ENCODE assay signal across 26 cellular contexts in the genomic region with DNA sequence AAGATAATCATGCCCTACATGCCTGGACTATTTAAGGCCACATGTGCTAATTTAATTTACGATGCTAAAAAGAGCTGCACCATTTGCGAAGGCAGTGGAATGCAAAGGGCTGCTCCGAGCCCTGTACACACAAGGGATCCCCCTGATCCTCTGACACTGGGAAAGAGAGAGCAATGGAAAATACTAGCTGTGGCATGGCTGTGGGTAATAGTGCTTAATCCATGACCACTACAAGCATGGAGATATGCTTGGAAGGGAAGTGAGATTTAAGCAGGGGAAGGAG.
DNase-seq lines count a peak whose midpoint lies in the region; ATAC-seq and TF ChIP-seq lines count a peak whose summit lies in the region.
"Had no signal": no experiment of that assay in that cellular context is flagged by ENCODE, and none has a peak within 500 bp of the region (broad histone marks: within the 10 kb centered on the region; RNA-seq: fewer than 3 reads in every experiment).

No MANE protein-coding gene starts in this region.

- DNase-seq in heart left ventricle (no peak), left cardiac atrium (no peak), right atrium auricular region (ENCODE audit: low spot score) (no peak), tibial artery (no peak), BE2C (no peak)
- DNase-seq in effector CD4-positive, alpha-beta T cell: no peak
- DNase-seq: activated CD8-positive, alpha-beta T cell treated with anti-CD3 and anti-CD28 coated beads for 36 hours; activated effector memory CD4-positive, alpha-beta T cell treated with Interleukin-2 at 50 U/mL for 16 hours; activated naive CD8-positive, alpha-beta T cell treated with anti-CD3 and anti-CD28 coated beads for 36 hours; AML-193; aorta; CD8-positive, alpha-beta memory T cell; central memory CD4-positive, alpha-beta T cell; dermis blood vessel endothelial cell; islet precursor cell; NCI-H2029 treated with DMSO at 0.1 percent for 48 hours; NCI-H2227 treated with DMSO at 0.1 percent for 48 hours; NCI-H526 treated with DMSO at 0.1 percent for 48 hours; nucleus accumbens had no signal

- ATAC-seq in heart left ventricle (peak; percentile 33 to 65 (median 42)), left cardiac atrium (no peak), SK-N-SH treated with all-trans-retinoic acid at 6 μM for 48 hours (peak; percentile 10; the same call in 2 of the 3 replicates), GM21825 (IDR thresholded peaks at IDR 0.05; ENCODE audit: unreplicated experiment) (no peak)
- ATAC-seq: activated CD8-positive, alpha-beta T cell treated with anti-CD3 and anti-CD28 coated beads for 36 hours had no signal

- no peak for TF ChIP-seq CTCF in heart left ventricle (IDR thresholded peaks at IDR 0.05)
- TF ChIP-seq CTCF in right atrium auricular region (IDR thresholded peaks at IDR 0.05): no peak
- TF ChIP-seq CTCF in tibial artery (IDR thresholded peaks at IDR 0.05): no peak
- TF ChIP-seq CTCF in BE2C (IDR thresholded peaks at IDR 0.05; ENCODE audit: low read depth, low read length): no peak

- no peaks in the 10 kb centered on the region for H3K27me3 ChIP-seq in heart left ventricle
- H3K27me3 ChIP-seq in right atrium auricular region: no peaks in the 10 kb centered on the region
- no peaks in the 10 kb centered on the region for H3K27me3 ChIP-seq in tibial artery
- no peaks in the 10 kb centered on the region for H3K27me3 ChIP-seq in BE2C
- H3K27me3 ChIP-seq: SJSA1, vagina had no signal

- intact Hi-C loops in heart left ventricle (cut with DNase I): no loop called here
- intact Hi-C loops in left cardiac atrium (cut with DNase I): no loop called here
- intact Hi-C loops in tibial artery (cut with DNase I; ENCODE audit: low total_unique reads): no loop called here

- TF ChIP-seq POLR2A in heart left ventricle (IDR thresholded peaks at IDR 0.05): no peak

- no peaks in the 10 kb centered on the region for H3K9me3 ChIP-seq in heart left ventricle
- no peaks in the 10 kb centered on the region for H3K9me3 ChIP-seq in right atrium auricular region
- H3K9me3 ChIP-seq in tibial artery: no peaks in the 10 kb centered on the region
- no peaks in the 10 kb centered on the region for H3K9me3 ChIP-seq in BE2C
- H3K9me3 ChIP-seq: prostate gland, SJSA1, thoracic aorta, vagina had no signal

- peak overlapping the region in 9 of 12 donors; percentile 13 to 72 (median 56) for H3K27ac ChIP-seq in heart left ventricle
- H3K27ac ChIP-seq in right atrium auricular region: peak overlapping the region; percentile 3 to 62
- peak overlapping the region; percentile 6 to 27 for H3K27ac ChIP-seq in tibial artery
- H3K27ac ChIP-seq: prostate gland, SJSA1, thoracic aorta, vagina had no signal

- 35 to 41% (median 39%) methylated on average over 3 of the region's 3 CpGs for WGBS in heart left ventricle, 4 donors

- H3K4me3 ChIP-seq in heart left ventricle (no peak overlapping the region), right atrium auricular region (no peak overlapping the region), tibial artery (no peak overlapping the region), BE2C (ENCODE audit: low read depth, low read length) (no peak overlapping the region)
- H3K4me3 ChIP-seq: lung, prostate gland, SJSA1, thoracic aorta, vagina had no signal

- H3K36me3 ChIP-seq in heart left ventricle (no peaks in the 10 kb centered on the region), right atrium auricular region (no peaks in the 10 kb centered on the region), tibial artery (no peaks in the 10 kb centered on the region), BE2C (no peaks in the 10 kb centered on the region)
- H3K36me3 ChIP-seq: prostate gland, SJSA1, thoracic aorta, vagina had no signal

- H3K4me1 ChIP-seq in heart left ventricle (peaks cover 0 to 49% (median 7%) of the 10 kb centered on the region in 12 donors), right atrium auricular region (peaks cover 0 to 30% of the 10 kb centered on the region in 2 donors), tibial artery (peaks cover 0 to 42% (median 21%) of the 10 kb centered on the region in 4 donors), BE2C (peaks cover 27% of the 10 kb centered on the region)
- H3K4me1 ChIP-seq: prostate gland had no signal

TF ChIP-seq in SK-N-SH treated with all-trans-retinoic acid at 6 μM for 48 hours, 23 proteins besides CTCF, POLR2A, EP300 and RAD21 (continues in another document):
- TF ChIP-seq ZFP30 (CRISPR knock-in tag; IDR thresholded peaks at IDR 0.05) (peak; percentile 48; the same call in 1 of the 2 replicates), ARNTL (CRISPR knock-in tag; IDR thresholded peaks at IDR 0.05; ENCODE audit: borderline replicate concordance, low read depth) (no peak), ESRRG (CRISPR knock-in tag; IDR thresholded peaks at IDR 0.05) (no peak), RARB (CRISPR knock-in tag; IDR thresholded peaks at IDR 0.05) (no peak), ZNF565 (CRISPR knock-in tag; conservative IDR thresholded peaks at IDR 0.05; ENCODE audit: low read depth) (no peak), OSR1 (CRISPR knock-in tag; IDR thresholded peaks at IDR 0.05) (no peak), ISL1 (CRISPR knock-in tag; IDR thresholded peaks at IDR 0.05) (no peak), TCF4 (CRISPR knock-in tag; IDR thresholded peaks at IDR 0.05; ENCODE audit: borderline replicate concordance) (peak; percentile 36; the same call in 1 of the 2 replicates), ZNF70 (CRISPR knock-in tag; IDR thresholded peaks at IDR 0.05) (no peak), GLIS3 (CRISPR knock-in tag; IDR thresholded peaks at IDR 0.05) (no peak), CSDC2 (CRISPR knock-in tag; IDR thresholded peaks at IDR 0.05) (no peak)
- TF ChIP-seq, protein P1, sequence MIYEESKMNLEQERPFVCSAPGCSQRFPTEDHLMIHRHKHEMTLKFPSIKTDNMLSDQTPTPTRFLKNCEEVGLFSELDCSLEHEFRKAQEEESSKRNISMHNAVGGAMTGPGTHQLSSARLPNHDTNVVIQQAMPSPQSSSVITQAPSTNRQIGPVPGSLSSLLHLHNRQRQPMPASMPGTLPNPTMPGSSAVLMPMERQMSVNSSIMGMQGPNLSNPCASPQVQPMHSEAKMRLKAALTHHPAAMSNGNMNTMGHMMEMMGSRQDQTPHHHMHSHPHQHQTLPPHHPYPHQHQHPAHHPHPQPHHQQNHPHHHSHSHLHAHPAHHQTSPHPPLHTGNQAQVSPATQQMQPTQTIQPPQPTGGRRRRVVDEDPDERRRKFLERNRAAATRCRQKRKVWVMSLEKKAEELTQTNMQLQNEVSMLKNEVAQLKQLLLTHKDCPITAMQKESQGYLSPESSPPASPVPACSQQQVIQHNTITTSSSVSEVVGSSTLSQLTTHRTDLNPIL (CRISPR knock-in tag; IDR thresholded peaks at IDR 0.05; ENCODE audit: low read depth): no peak
- TF ChIP-seq, protein P2, sequence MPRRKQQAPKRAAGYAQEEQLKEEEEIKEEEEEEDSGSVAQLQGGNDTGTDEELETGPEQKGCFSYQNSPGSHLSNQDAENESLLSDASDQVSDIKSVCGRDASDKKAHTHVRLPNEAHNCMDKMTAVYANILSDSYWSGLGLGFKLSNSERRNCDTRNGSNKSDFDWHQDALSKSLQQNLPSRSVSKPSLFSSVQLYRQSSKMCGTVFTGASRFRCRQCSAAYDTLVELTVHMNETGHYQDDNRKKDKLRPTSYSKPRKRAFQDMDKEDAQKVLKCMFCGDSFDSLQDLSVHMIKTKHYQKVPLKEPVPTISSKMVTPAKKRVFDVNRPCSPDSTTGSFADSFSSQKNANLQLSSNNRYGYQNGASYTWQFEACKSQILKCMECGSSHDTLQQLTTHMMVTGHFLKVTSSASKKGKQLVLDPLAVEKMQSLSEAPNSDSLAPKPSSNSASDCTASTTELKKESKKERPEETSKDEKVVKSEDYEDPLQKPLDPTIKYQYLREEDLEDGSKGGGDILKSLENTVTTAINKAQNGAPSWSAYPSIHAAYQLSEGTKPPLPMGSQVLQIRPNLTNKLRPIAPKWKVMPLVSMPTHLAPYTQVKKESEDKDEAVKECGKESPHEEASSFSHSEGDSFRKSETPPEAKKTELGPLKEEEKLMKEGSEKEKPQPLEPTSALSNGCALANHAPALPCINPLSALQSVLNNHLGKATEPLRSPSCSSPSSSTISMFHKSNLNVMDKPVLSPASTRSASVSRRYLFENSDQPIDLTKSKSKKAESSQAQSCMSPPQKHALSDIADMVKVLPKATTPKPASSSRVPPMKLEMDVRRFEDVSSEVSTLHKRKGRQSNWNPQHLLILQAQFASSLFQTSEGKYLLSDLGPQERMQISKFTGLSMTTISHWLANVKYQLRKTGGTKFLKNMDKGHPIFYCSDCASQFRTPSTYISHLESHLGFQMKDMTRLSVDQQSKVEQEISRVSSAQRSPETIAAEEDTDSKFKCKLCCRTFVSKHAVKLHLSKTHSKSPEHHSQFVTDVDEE (CRISPR knock-in tag; IDR thresholded peaks at IDR 0.05): no peak
- TF ChIP-seq, protein P3, sequence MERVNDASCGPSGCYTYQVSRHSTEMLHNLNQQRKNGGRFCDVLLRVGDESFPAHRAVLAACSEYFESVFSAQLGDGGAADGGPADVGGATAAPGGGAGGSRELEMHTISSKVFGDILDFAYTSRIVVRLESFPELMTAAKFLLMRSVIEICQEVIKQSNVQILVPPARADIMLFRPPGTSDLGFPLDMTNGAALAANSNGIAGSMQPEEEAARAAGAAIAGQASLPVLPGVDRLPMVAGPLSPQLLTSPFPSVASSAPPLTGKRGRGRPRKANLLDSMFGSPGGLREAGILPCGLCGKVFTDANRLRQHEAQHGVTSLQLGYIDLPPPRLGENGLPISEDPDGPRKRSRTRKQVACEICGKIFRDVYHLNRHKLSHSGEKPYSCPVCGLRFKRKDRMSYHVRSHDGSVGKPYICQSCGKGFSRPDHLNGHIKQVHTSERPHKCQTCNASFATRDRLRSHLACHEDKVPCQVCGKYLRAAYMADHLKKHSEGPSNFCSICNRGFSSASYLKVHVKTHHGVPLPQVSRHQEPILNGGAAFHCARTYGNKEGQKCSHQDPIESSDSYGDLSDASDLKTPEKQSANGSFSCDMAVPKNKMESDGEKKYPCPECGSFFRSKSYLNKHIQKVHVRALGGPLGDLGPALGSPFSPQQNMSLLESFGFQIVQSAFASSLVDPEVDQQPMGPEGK (CRISPR knock-in tag; IDR thresholded peaks at IDR 0.05; ENCODE audit: borderline replicate concordance): no peak

Comparison
In these comparisons a context has a peak if more than half of its experiments do, and no peak if none do; other contexts are left out.
1. ATAC-seq: peak in heart left ventricle (4 of 4) and SK-N-SH treated with all-trans-retinoic acid at 6 μM for 48 hours (single experiment); none in left cardiac atrium (0 of 2) and GM21825 (single experiment).
2. Peak in every context shown above with its lines, with median percentiles within 50 percentile points of each other: H3K27ac ChIP-seq.